ENCODE assay signal across 9 cellular contexts in the genomic region with DNA sequence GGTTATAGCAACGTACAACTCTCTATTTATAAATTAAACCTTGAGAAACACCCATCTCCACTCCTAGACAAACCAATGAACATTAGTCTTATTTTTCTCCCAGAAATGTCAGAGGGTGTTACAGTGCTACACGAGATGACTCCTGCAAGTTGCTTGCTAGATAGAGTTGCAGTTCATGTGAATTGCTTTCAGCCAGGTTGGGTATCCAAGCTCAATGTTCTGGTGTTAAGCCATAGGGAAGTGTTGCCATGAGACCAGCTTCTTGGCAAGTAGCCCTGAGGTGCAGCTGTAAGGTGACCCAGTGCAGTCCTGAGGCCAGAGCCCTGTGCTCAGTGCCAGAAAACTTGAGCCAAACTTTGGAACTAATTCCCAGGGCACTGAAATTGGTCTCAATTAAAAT. TPM values are rescaled to one million over a fixed set of nuclear protein-coding genes. Genes with fewer than 3 reads are reported as not detected.
A peak's percentile ranks its signal among the peaks of the same experiment; 100 is the strongest.
DNase-seq lines count a peak whose midpoint lies in the region; ATAC-seq and TF ChIP-seq lines count a peak whose summit lies in the region.
"Had no signal": no experiment of that assay in that cellular context is flagged by ENCODE, and none has a peak within 500 bp of the region (broad histone marks: within the 10 kb centered on the region; RNA-seq: fewer than 3 reads in every experiment).

No MANE protein-coding gene starts in this region.

- H3K4ac ChIP-seq in H9 (ENCODE audit: low read depth, low read length) = no peak overlapping the region

- no peaks in the 10 kb centered on the region for H3K9me3 ChIP-seq in H9 (ENCODE audit: control insufficient read depth, low read depth, low read length)
- no peaks in the 10 kb centered on the region for H3K9me3 ChIP-seq in fibroblast of lung (ENCODE audit: control insufficient read depth, insufficient read depth, low read depth, low read length)

- H4K20me1 ChIP-seq in H9 (ENCODE audit: control insufficient read depth, insufficient read depth, insufficient read length) (no peaks in the 10 kb centered on the region), fibroblast of lung (ENCODE audit: control insufficient read depth, extremely low read depth, insufficient read depth, low read length) (no peaks in the 10 kb centered on the region)

- TF ChIP-seq CTCF in H9 (conservative IDR thresholded peaks at IDR 0.05) (no peak), fibroblast of lung (conservative IDR thresholded peaks at IDR 0.05 in 1 of 2, IDR thresholded peaks at IDR 0.05 in 1 of 2; ENCODE audit: low read depth in 1 of 2, low read length in 2 of 2) (no peak), HFFc6 (IDR thresholded peaks at IDR 0.05) (no peak)

- DNase-seq in H9 (no peak), NOMO-1 treated with DMSO at 0.1 percent for 48 hours (lab: John Stamatoyannopoulos, UW; ENCODE audit: unreplicated experiment) (peak; percentile 75), fibroblast of lung (ENCODE audit: low read depth in 2 of 2) (peak; percentile 45 to 56), renal cortical epithelial cell (ENCODE audit: low read depth) (peak; percentile 82), HFFc6 (no peak), NCI-H2227 treated with DMSO at 0.1 percent for 48 hours (lab: John Stamatoyannopoulos, UW) (no peak)

- H3K14ac ChIP-seq in H9 (ENCODE audit: insufficient read depth, low read length) = no peak overlapping the region

- ATAC-seq in HG03457 (IDR thresholded peaks at IDR 0.05; ENCODE audit: unreplicated experiment) (no peak), HG02571 (IDR thresholded peaks at IDR 0.05; ENCODE audit: unreplicated experiment) (no peak)

- H3K56ac ChIP-seq in H9 (ENCODE audit: insufficient read length, low read depth, low read length) = no peak overlapping the region

- H3K4me2 ChIP-seq in H9 (ENCODE audit: insufficient read depth, insufficient read length, low read length) = no peak overlapping the region
- no peak overlapping the region for H3K4me2 ChIP-seq in fibroblast of lung (ENCODE audit: extremely low read depth, insufficient read depth, low read length)

- H3K36me3 ChIP-seq in fibroblast of lung (ENCODE audit: control insufficient read depth, insufficient read depth, low read length) = no peaks in the 10 kb centered on the region

- H3K27ac Mint-ChIP-seq in H9 = no peak overlapping the region
- H3K27ac Mint-ChIP-seq in HFFc6 = no peak overlapping the region

- no peaks in the 10 kb centered on the region for H3K9me3 Mint-ChIP-seq in H9
- H3K9me3 Mint-ChIP-seq in HFFc6 = no peaks in the 10 kb centered on the region
- H3K9me3 Mint-ChIP-seq: neural crest cell had no signal

- no peak overlapping the region for H2BK20ac ChIP-seq in H9 (ENCODE audit: low read depth, low read length, poor library complexity, severe bottlenecking)

- H2AFZ ChIP-seq in H9 (ENCODE audit: low read length) (no peak overlapping the region), fibroblast of lung (ENCODE audit: low read length) (no peak overlapping the region)

- H3K27me3 ChIP-seq in H9 (ENCODE audit: insufficient read depth, low read length) = no peaks in the 10 kb centered on the region
- no peaks in the 10 kb centered on the region for H3K27me3 ChIP-seq in fibroblast of lung (ENCODE audit: control insufficient read depth, insufficient read depth, low read length)

- no peak overlapping the region for H4K5ac ChIP-seq in H9 (ENCODE audit: insufficient read length, low read depth, low read length)

- peaks cover 32 to 35% of the 10 kb centered on the region in 2 experiments for H3K4me1 Mint-ChIP-seq in H9
- peaks cover 25% of the 10 kb centered on the region for H3K4me1 Mint-ChIP-seq in HFFc6 (ENCODE audit: low read depth)

- no peak overlapping the region for H4K8ac ChIP-seq in H9 (replicated peaks; ENCODE audit: insufficient read length, low read depth, low read length)

- H2BK5ac ChIP-seq in H9 (ENCODE audit: insufficient read length, low read length) = no peak overlapping the region

- H2BK15ac ChIP-seq in H9 (ENCODE audit: low read depth, low read length) = no peak overlapping the region

- no peak overlapping the region for H3K23ac ChIP-seq in H9 (ENCODE audit: insufficient read length, low read depth, low read length)

- no CpG with 5 or more reads among the region's 2 CpGs for WGBS in H9 (ENCODE audit: extremely low coverage, insufficient read length, low lambda C conversion rate)

- H3K27me3 Mint-ChIP-seq in H9 (ENCODE audit: low read depth) (no peaks in the 10 kb centered on the region), HFFc6 (ENCODE audit: insufficient read depth) (no peaks in the 10 kb centered on the region)

- peaks cover 2% of the 10 kb centered on the region; the same call in 1 of the 2 replicates for H3K4me1 ChIP-seq in H9 (ENCODE audit: insufficient read depth, low read length)
- H3K4me1 ChIP-seq in fibroblast of lung (ENCODE audit: control insufficient read depth, extremely low read depth, insufficient read depth, low read length) = no peaks in the 10 kb centered on the region

- no peaks in the 10 kb centered on the region for H3K79me1 ChIP-seq in H9 (ENCODE audit: insufficient read depth, low read depth, low read length, poor library complexity, severe bottlenecking)

- H3K79me2 ChIP-seq in H9 (ENCODE audit: insufficient read depth, low read length) = no peaks in the 10 kb centered on the region; the same call in 1 of the 2 replicates
- no peaks in the 10 kb centered on the region for H3K79me2 ChIP-seq in fibroblast of lung (ENCODE audit: control insufficient read depth, insufficient read depth, low read length)

- no peak overlapping the region for H4K91ac ChIP-seq in H9 (ENCODE audit: insufficient read length, low read depth, low read length)

- no peak overlapping the region for H3K4me3 ChIP-seq in fibroblast of lung (replicated peaks in 1 of 4; ENCODE audit: control extremely low read depth in 1 of 4, insufficient read depth in 1 of 4, low read depth in 3 of 4, low read length in 4 of 4)

- H3K18ac ChIP-seq in H9 (ENCODE audit: insufficient read length, low read depth, low read length) = no peak overlapping the region

- no peak overlapping the region for H2BK12ac ChIP-seq in H9 (ENCODE audit: insufficient read length, low read depth, low read length)

- H3K27ac ChIP-seq in H9 (ENCODE audit: insufficient read length, low read depth, low read length) (no peak overlapping the region), fibroblast of lung (ENCODE audit: insufficient read depth, low read length) (no peak overlapping the region)

- H2BK120ac ChIP-seq in H9 (ENCODE audit: low read depth, low read length, poor library complexity, severe bottlenecking) = no peak overlapping the region

- no peak overlapping the region for H3T11ph ChIP-seq in H9 (ENCODE audit: low read length)

- no peaks in the 10 kb centered on the region for H3K23me2 ChIP-seq in H9 (ENCODE audit: insufficient read length, low read depth, low read length, poor library complexity, severe bottlenecking)

- H3K9ac ChIP-seq in H9 (ENCODE audit: extremely low read depth, insufficient read length, low read length) (no peak overlapping the region), fibroblast of lung (ENCODE audit: insufficient read depth, low read length) (no peak overlapping the region)

- no peak overlapping the region for H3K4me3 Mint-ChIP-seq in H9
- H3K4me3 Mint-ChIP-seq in HFFc6 = no peak overlapping the region
- H3K4me3 Mint-ChIP-seq: neural crest cell had no signal

- H2AK5ac ChIP-seq in H9 (ENCODE audit: insufficient read length, low read length) = peak overlapping the region; percentile 70

- H3K36me3 Mint-ChIP-seq in H9 (ENCODE audit: insufficient read depth in 1 of 3, low read depth in 3 of 3) (no peaks in the 10 kb centered on the region), HFFc6 (ENCODE audit: low read depth) (peaks cover 5% of the 10 kb centered on the region; the same call in 1 of the 2 replicates)

RNA-seq across cellular contexts. Expression of a gene that starts 51.3 kb away (rescaled TPM):
- total RNA-seq in H9 (2021) = 5.3 and 8.8 TPM in 2 replicates
- total RNA-seq in fibroblast of lung = 59.1 and 127 TPM in 2 replicates
- polyA plus RNA-seq in fibroblast of lung = 32.6 and 42.9 TPM in 2 replicates
- 18.5 and 21.3 TPM in 2 replicates for polyA plus RNA-seq in fibroblast of lung (2012)
- polyA minus RNA-seq in fibroblast of lung (ENCODE audit: low replicate concordance) = 10.3 and 22.5 TPM in 2 replicates
- 14.1 and 41.9 TPM in 2 replicates for total RNA-seq in renal cortical epithelial cell
- 10 to 100 TPM; 22.4 to 36.3 (median 31.2) TPM for total RNA-seq in HFFc6 (2021; fragmentation: NEBNext Ultra II Directional; extraction: Animal tissue kit (Norgen Biotek cat#: 25700))

Comparison
In these comparisons a context has a peak if more than half of its experiments do, and no peak if none do; other contexts are left out.
1. DNase-seq: peak in NOMO-1 treated with DMSO at 0.1 percent for 48 hours (single experiment), fibroblast of lung (2 of 2) and renal cortical epithelial cell (single experiment); none in H9 (single experiment), HFFc6 (single experiment) and NCI-H2227 treated with DMSO at 0.1 percent for 48 hours (single experiment).